1 cellular context compared by ENCODE assay signal in genomic region chr7:122756860-122757259, GRCh38.
A peak's percentile ranks its signal among the peaks of the same experiment; 100 is the strongest.
TF ChIP-seq lines count a peak whose summit lies in the region.

No MANE protein-coding gene starts in this region.

TF ChIP-seq in HepG2, 621 proteins besides CTCF, POLR2A, EP300 and RAD21 (continued from another document):
- TF ChIP-seq YEATS2 (CRISPR knock-in tag; IDR thresholded peaks at IDR 0.05; ENCODE audit: borderline replicate concordance) (no peak), CEBPG (CRISPR knock-in tag; IDR thresholded peaks at IDR 0.05) (peak; percentile 45; the same call in 1 of the 2 replicates), TCF7 (IDR thresholded peaks at IDR 0.05; ENCODE audit: low read depth) (peak; percentile 53; the same call in 1 of the 2 replicates), ZSCAN25 (CRISPR knock-in tag; IDR thresholded peaks at IDR 0.05) (no peak), XBP1 (CRISPR knock-in tag; IDR thresholded peaks at IDR 0.05) (no peak), ZMYM4 (CRISPR knock-in tag; IDR thresholded peaks at IDR 0.05) (peak; percentile 45; the same call in 1 of the 2 replicates), CREB1 (IDR thresholded peaks at IDR 0.05) (no peak), CREB1 (CRISPR knock-in tag; IDR thresholded peaks at IDR 0.05) (0 out of 2 replicates have a peak, but pooled peaks have one; percentile 13), BRCA1 (CRISPR knock-in tag; IDR thresholded peaks at IDR 0.05) (no peak), SAP130 (CRISPR knock-in tag; IDR thresholded peaks at IDR 0.05; ENCODE audit: low read depth) (0 out of 2 replicates have a peak, but pooled peaks have one; percentile 23), THAP11 (CRISPR knock-in tag; IDR thresholded peaks at IDR 0.05) (0 out of 2 replicates have a peak, but pooled peaks have one; percentile 25), NFATC3 (CRISPR knock-in tag; IDR thresholded peaks at IDR 0.05) (no peak), HNRNPH1 (optimal IDR thresholded peaks at IDR 0.05; ENCODE audit: low read depth, low read length) (no peak), ELF3 (CRISPR knock-in tag; IDR thresholded peaks at IDR 0.05) (peak; percentile 37; the same call in 1 of the 2 replicates), FOXA3 (CRISPR knock-in tag; IDR thresholded peaks at IDR 0.05) (peak; percentile 39; the same call in 1 of the 2 replicates), NCOA1 (CRISPR knock-in tag; IDR thresholded peaks at IDR 0.05) (no peak), GATAD2A (CRISPR knock-in tag; IDR thresholded peaks at IDR 0.05) (peak; percentile 65), HNF4G (IDR thresholded peaks at IDR 0.05; ENCODE audit: borderline replicate concordance, low read depth, low read length) (peak; percentile 58), HNF4G (CRISPR knock-in tag; IDR thresholded peaks at IDR 0.05; ENCODE audit: borderline replicate concordance, low read depth) (no peak), NCOA2 (CRISPR knock-in tag; IDR thresholded peaks at IDR 0.05) (peak; percentile 52; the same call in 1 of the 2 replicates), PITX1 (CRISPR knock-in tag; IDR thresholded peaks at IDR 0.05) (0 out of 2 replicates have a peak, but pooled peaks have one; percentile 11), HDAC2 (CRISPR knock-in tag; IDR thresholded peaks at IDR 0.05) (peak; percentile 47), HNF4A (CRISPR knock-in tag; IDR thresholded peaks at IDR 0.05) (peak; percentile 80), ARID5B (CRISPR knock-in tag; IDR thresholded peaks at IDR 0.05) (peak; percentile 82), ZMYM3 (CRISPR knock-in tag; IDR thresholded peaks at IDR 0.05) (peak; percentile 16; the same call in 1 of the 2 replicates), NR2F6 (IDR thresholded peaks at IDR 0.05) (0 out of 2 replicates have a peak, but pooled peaks have one; percentile 26), NR2F6 (CRISPR knock-in tag; IDR thresholded peaks at IDR 0.05) (peak; percentile 34; the same call in 1 of the 2 replicates), ZGPAT (CRISPR knock-in tag; IDR thresholded peaks at IDR 0.05) (0 out of 2 replicates have a peak, but pooled peaks have one; percentile 25), ZBTB7B (CRISPR knock-in tag; IDR thresholded peaks at IDR 0.05) (0 out of 2 replicates have a peak, but pooled peaks have one; percentile 30), ZNF792 (CRISPR knock-in tag; IDR thresholded peaks at IDR 0.05) (0 out of 2 replicates have a peak, but pooled peaks have one; percentile 26), MED13 (CRISPR knock-in tag; IDR thresholded peaks at IDR 0.05) (no peak), CREM (IDR thresholded peaks at IDR 0.05) (peak; percentile 32; the same call in 1 of the 2 replicates), CREM (CRISPR knock-in tag; IDR thresholded peaks at IDR 0.05) (no peak), SOX5 (CRISPR knock-in tag; IDR thresholded peaks at IDR 0.05; ENCODE audit: borderline replicate concordance) (peak; percentile 91), TBX2 (CRISPR knock-in tag; IDR thresholded peaks at IDR 0.05; ENCODE audit: borderline replicate concordance) (peak; percentile 59; the same call in 1 of the 2 replicates), ZMYM2 (CRISPR knock-in tag; IDR thresholded peaks at IDR 0.05) (peak; percentile 69; the same call in 1 of the 2 replicates), ZBTB7A (CRISPR knock-in tag; IDR thresholded peaks at IDR 0.05) (0 out of 2 replicates have a peak, but pooled peaks have one; percentile 32), TRIM24 (CRISPR knock-in tag; IDR thresholded peaks at IDR 0.05) (no peak), ZEB1 (IDR thresholded peaks at IDR 0.05; ENCODE audit: insufficient replicate concordance, low read depth) (peak; percentile 41)
- TF ChIP-seq, protein P1, sequence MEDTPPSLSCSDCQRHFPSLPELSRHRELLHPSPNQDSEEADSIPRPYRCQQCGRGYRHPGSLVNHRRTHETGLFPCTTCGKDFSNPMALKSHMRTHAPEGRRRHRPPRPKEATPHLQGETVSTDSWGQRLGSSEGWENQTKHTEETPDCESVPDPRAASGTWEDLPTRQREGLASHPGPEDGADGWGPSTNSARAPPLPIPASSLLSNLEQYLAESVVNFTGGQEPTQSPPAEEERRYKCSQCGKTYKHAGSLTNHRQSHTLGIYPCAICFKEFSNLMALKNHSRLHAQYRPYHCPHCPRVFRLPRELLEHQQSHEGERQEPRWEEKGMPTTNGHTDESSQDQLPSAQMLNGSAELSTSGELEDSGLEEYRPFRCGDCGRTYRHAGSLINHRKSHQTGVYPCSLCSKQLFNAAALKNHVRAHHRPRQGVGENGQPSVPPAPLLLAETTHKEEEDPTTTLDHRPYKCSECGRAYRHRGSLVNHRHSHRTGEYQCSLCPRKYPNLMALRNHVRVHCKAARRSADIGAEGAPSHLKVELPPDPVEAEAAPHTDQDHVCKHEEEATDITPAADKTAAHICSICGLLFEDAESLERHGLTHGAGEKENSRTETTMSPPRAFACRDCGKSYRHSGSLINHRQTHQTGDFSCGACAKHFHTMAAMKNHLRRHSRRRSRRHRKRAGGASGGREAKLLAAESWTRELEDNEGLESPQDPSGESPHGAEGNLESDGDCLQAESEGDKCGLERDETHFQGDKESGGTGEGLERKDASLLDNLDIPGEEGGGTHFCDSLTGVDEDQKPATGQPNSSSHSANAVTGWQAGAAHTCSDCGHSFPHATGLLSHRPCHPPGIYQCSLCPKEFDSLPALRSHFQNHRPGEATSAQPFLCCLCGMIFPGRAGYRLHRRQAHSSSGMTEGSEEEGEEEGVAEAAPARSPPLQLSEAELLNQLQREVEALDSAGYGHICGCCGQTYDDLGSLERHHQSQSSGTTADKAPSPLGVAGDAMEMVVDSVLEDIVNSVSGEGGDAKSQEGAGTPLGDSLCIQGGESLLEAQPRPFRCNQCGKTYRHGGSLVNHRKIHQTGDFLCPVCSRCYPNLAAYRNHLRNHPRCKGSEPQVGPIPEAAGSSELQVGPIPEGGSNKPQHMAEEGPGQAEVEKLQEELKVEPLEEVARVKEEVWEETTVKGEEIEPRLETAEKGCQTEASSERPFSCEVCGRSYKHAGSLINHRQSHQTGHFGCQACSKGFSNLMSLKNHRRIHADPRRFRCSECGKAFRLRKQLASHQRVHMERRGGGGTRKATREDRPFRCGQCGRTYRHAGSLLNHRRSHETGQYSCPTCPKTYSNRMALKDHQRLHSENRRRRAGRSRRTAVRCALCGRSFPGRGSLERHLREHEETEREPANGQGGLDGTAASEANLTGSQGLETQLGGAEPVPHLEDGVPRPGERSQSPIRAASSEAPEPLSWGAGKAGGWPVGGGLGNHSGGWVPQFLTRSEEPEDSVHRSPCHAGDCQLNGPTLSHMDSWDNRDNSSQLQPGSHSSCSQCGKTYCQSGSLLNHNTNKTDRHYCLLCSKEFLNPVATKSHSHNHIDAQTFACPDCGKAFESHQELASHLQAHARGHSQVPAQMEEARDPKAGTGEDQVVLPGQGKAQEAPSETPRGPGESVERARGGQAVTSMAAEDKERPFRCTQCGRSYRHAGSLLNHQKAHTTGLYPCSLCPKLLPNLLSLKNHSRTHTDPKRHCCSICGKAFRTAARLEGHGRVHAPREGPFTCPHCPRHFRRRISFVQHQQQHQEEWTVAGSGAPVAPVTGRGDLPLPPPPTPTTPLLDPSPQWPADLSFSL (CRISPR knock-in tag; IDR thresholded peaks at IDR 0.05) = peak; percentile 85
- TF ChIP-seq, protein P2, sequence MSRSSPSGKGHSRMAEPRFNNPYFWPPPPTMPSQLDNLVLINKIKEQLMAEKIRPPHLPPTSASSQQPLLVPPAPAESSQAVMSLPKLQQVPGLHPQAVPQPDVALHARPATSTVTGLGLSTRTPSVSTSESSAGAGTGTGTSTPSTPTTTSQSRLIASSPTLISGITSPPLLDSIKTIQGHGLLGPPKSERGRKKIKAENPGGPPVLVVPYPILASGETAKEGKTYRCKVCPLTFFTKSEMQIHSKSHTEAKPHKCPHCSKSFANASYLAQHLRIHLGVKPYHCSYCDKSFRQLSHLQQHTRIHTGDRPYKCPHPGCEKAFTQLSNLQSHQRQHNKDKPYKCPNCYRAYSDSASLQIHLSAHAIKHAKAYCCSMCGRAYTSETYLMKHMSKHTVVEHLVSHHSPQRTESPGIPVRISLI (CRISPR knock-in tag; IDR thresholded peaks at IDR 0.05; ENCODE audit: borderline replicate concordance) = no peak
- TF ChIP-seq, protein P3, sequence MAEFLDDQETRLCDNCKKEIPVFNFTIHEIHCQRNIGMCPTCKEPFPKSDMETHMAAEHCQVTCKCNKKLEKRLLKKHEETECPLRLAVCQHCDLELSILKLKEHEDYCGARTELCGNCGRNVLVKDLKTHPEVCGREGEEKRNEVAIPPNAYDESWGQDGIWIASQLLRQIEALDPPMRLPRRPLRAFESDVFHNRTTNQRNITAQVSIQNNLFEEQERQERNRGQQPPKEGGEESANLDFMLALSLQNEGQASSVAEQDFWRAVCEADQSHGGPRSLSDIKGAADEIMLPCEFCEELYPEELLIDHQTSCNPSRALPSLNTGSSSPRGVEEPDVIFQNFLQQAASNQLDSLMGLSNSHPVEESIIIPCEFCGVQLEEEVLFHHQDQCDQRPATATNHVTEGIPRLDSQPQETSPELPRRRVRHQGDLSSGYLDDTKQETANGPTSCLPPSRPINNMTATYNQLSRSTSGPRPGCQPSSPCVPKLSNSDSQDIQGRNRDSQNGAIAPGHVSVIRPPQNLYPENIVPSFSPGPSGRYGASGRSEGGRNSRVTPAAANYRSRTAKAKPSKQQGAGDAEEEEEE (CRISPR knock-in tag; IDR thresholded peaks at IDR 0.05; ENCODE audit: borderline replicate concordance) = no peak
